ENCODE assay signal across 1 cellular context in genomic region chr2:241803387-241804325, GRCh38.
TF ChIP-seq lines count a peak whose summit lies in the region.

No MANE protein-coding gene starts in this region.

TF ChIP-seq in H1, 55 proteins besides CTCF, POLR2A, EP300 and RAD21 (continued from another document):
- peak; percentile 79 for TF ChIP-seq E2F6 (IDR thresholded peaks at IDR 0.05)
- TF ChIP-seq SP1 (IDR thresholded peaks at IDR 0.05; ENCODE audit: low read depth, low read length) = no peak
- TF ChIP-seq MAX (IDR thresholded peaks at IDR 0.05) = peak; percentile 86
- no peak for TF ChIP-seq JUND (IDR thresholded peaks at IDR 0.05; ENCODE audit: low read length)
- no peak for TF ChIP-seq SRF (IDR thresholded peaks at IDR 0.05; ENCODE audit: low read depth, low read length)
- no peak for TF ChIP-seq CBX8 (IDR thresholded peaks at IDR 0.05; ENCODE audit: borderline replicate concordance, low read depth, low read length)
- no peak for TF ChIP-seq CHD1 (IDR thresholded peaks at IDR 0.05; ENCODE audit: low read depth, low read length)
- TF ChIP-seq SP4 (IDR thresholded peaks at IDR 0.05; ENCODE audit: low read length) = no peak
- TF ChIP-seq EZH2 (IDR thresholded peaks at IDR 0.05; ENCODE audit: low read depth, low read length, severe bottlenecking) = peak; percentile 37
- no peak for TF ChIP-seq MAFK (IDR thresholded peaks at IDR 0.05; ENCODE audit: low read depth, low read length)
- TF ChIP-seq YY1 (IDR thresholded peaks at IDR 0.05; ENCODE audit: low read depth, low read length) = no peak
- TF ChIP-seq TBP (IDR thresholded peaks at IDR 0.05; ENCODE audit: low read depth, low read length) = no peak
